ENCODE assay signal across 8 cellular contexts in genomic region chr9:33287087-33287490, GRCh38. TPM values are rescaled to one million over a fixed set of nuclear protein-coding genes. Genes with fewer than 3 reads are reported as not detected.
DNase-seq lines count a peak whose midpoint lies in the region; ATAC-seq and TF ChIP-seq lines count a peak whose summit lies in the region.

No MANE protein-coding gene starts in this region.

- peak overlapping the region; percentile 60 for H3K4me2 ChIP-seq in BLaER1
- H3K4me2 ChIP-seq in GM23248 (ENCODE audit: unreplicated experiment), result no peak overlapping the region

- in situ Hi-C loops in GM23248 (cut with MboI), result no loop called here

- 46 to 52% methylated on average over 4 of the region's 4 CpGs for WGBS in GM23248 (ENCODE audit: low coverage in 1 of 2, low lambda C conversion rate in 2 of 2, missing lambda C conversion rate in 2 of 2), 2 experiments

- H3K4me1 ChIP-seq in BLaER1 (peaks cover 59% of the 10 kb centered on the region), GM23248 (ENCODE audit: insufficient read depth) (0 out of 2 replicates have a peak, but pooled peaks cover 10% of the 10 kb centered on the region)

- no peaks in the 10 kb centered on the region for H3K9me2 ChIP-seq in GM23248 (ENCODE audit: insufficient read depth)

- peaks cover 12% of the 10 kb centered on the region for H3K79me2 ChIP-seq in GM23248 (ENCODE audit: insufficient read depth)

- H3K4me1 Mint-ChIP-seq in WTC11, result peaks cover 8% of the 10 kb centered on the region
- peaks cover 15 to 16% of the 10 kb centered on the region in 2 donors for H3K4me1 Mint-ChIP-seq in effector memory CD8-positive, alpha-beta T cell (ENCODE audit: low read depth in 2 of 2)

- H4K20me1 ChIP-seq in BLaER1, result no peaks in the 10 kb centered on the region
- H4K20me1 ChIP-seq in GM23248 (ENCODE audit: insufficient read depth), result no peaks in the 10 kb centered on the region

- no peaks in the 10 kb centered on the region for H3K27me3 ChIP-seq in BLaER1
- no peaks in the 10 kb centered on the region for H3K27me3 ChIP-seq in GM23248 (replicated peaks; ENCODE audit: insufficient read depth)

- peak overlapping the region; percentile 38; the same call in 1 of the 2 replicates for H3K27ac Mint-ChIP-seq in WTC11
- H3K27ac Mint-ChIP-seq in effector memory CD8-positive, alpha-beta T cell, result peak overlapping the region in 1 of 2 donors; percentile 62

- H3K36me3 ChIP-seq in BLaER1 (peaks cover 17% of the 10 kb centered on the region), GM23248 (ENCODE audit: low read depth) (0 out of 2 replicates have a peak, but pooled peaks cover 4% of the 10 kb centered on the region)

- POLR2A ChIA-PET in WTC11 (lab: Charles Lee), result interaction anchor here (0.6 kb wide), 1 partner anchor 14 kb away, joined by 4 read pairs; no protein-coding TSS in a partner anchor

- H3K27ac ChIP-seq in BLaER1 (peak overlapping the region; percentile 99; the same call in 1 of the 2 replicates), GM23248 (no peak overlapping the region)

- no peaks in the 10 kb centered on the region for H3K9me3 Mint-ChIP-seq in WTC11
- H3K9me3 Mint-ChIP-seq in effector memory CD8-positive, alpha-beta T cell, result no peaks in the 10 kb centered on the region

- no peaks in the 10 kb centered on the region for H3K27me3 Mint-ChIP-seq in WTC11 (ENCODE audit: low read depth)
- H3K27me3 Mint-ChIP-seq in effector memory CD8-positive, alpha-beta T cell, result no peaks in the 10 kb centered on the region

- peak overlapping the region; percentile 53; the same call in 1 of the 2 replicates for H3K9ac ChIP-seq in BLaER1
- H3K9ac ChIP-seq in GM23248, result peak overlapping the region; percentile 17; the same call in 1 of the 2 replicates

- no peak overlapping the region for H3K4me3 Mint-ChIP-seq in WTC11
- H3K4me3 Mint-ChIP-seq in effector memory CD8-positive, alpha-beta T cell, result no peak overlapping the region

- peaks cover 27% of the 10 kb centered on the region for H3F3A ChIP-seq in GM23248 (ENCODE audit: insufficient read depth)

- TF ChIP-seq CTCF in WTC11 (IDR thresholded peaks at IDR 0.05), result 0 out of 2 replicates have a peak, but pooled peaks have one; percentile 20

- no peaks in the 10 kb centered on the region for H3K9me3 ChIP-seq in BLaER1
- H3K9me3 ChIP-seq in GM23248 (ENCODE audit: low read depth), result no peaks in the 10 kb centered on the region

- DNase-seq in GM23248 (peak; percentile 91), NCI-H2227 treated with DMSO at 0.1 percent for 48 hours (lab: John Stamatoyannopoulos, UW) (peak; percentile 2), WTC11 (ENCODE audit: low spot score) (no peak), myocyte (ENCODE audit: low read depth) (peak; percentile 81)
- peak; percentile 54 to 56 (median 55) for DNase-seq in effector memory CD8-positive, alpha-beta T cell

- ATAC-seq in WTC11, result peak; percentile 41
- ATAC-seq in effector memory CD8-positive, alpha-beta T cell (replicated peaks), result no peak
- ATAC-seq in GM21447 (IDR thresholded peaks at IDR 0.05; ENCODE audit: unreplicated experiment), result no peak
- no peak for ATAC-seq in HG03442 (IDR thresholded peaks at IDR 0.05; ENCODE audit: unreplicated experiment)

- CTCF ChIA-PET in WTC11 (lab: Charles Lee), result interaction anchor here (0.6 to 2.7 kb wide), 9 partner anchors 9 to 262 kb away, joined by 3 to 16 read pairs (median 3); partner anchors contain the start of gene DNAJA1

- peaks cover 2% of the 10 kb centered on the region; the same call in 1 of the 2 replicates for H3K36me3 Mint-ChIP-seq in WTC11
- H3K36me3 Mint-ChIP-seq in effector memory CD8-positive, alpha-beta T cell (ENCODE audit: insufficient read depth), result peaks cover 32% of the 10 kb centered on the region

- H2AFZ ChIP-seq in GM23248, result no peak overlapping the region

- H3K4me3 ChIP-seq in BLaER1, result no peak overlapping the region
- H3K4me3 ChIP-seq in GM23248, result no peak overlapping the region

TF ChIP-seq in WTC11, 78 proteins besides CTCF, POLR2A, EP300 and RAD21:
- TF ChIP-seq MYBL2 (CRISPR knock-in tag; IDR thresholded peaks at IDR 0.05) (no peak), CBFB (CRISPR knock-in tag; IDR thresholded peaks at IDR 0.05; ENCODE audit: low read depth) (no peak), ZNF671 (CRISPR knock-in tag; IDR thresholded peaks at IDR 0.05) (no peak), NR3C1 (CRISPR knock-in tag; conservative IDR thresholded peaks at IDR 0.05; ENCODE audit: low read depth) (no peak), RELA (CRISPR knock-in tag; IDR thresholded peaks at IDR 0.05; ENCODE audit: borderline replicate concordance) (no peak), NR1H2 (CRISPR knock-in tag; IDR thresholded peaks at IDR 0.05) (no peak), ZNF281 (CRISPR knock-in tag; IDR thresholded peaks at IDR 0.05) (no peak), NFE2L1 (CRISPR knock-in tag; IDR thresholded peaks at IDR 0.05) (no peak), SMAD3 (CRISPR knock-in tag; IDR thresholded peaks at IDR 0.05; ENCODE audit: borderline replicate concordance) (no peak), STAT6 (CRISPR knock-in tag; conservative IDR thresholded peaks at IDR 0.05; ENCODE audit: low read depth) (no peak), ATF1 (CRISPR knock-in tag; IDR thresholded peaks at IDR 0.05) (no peak), FOXJ3 (CRISPR knock-in tag; IDR thresholded peaks at IDR 0.05; ENCODE audit: borderline replicate concordance) (no peak), ZNF423 (CRISPR knock-in tag; IDR thresholded peaks at IDR 0.05) (no peak), CREB1 (CRISPR knock-in tag; IDR thresholded peaks at IDR 0.05) (no peak)

RNA-seq across cellular contexts. Expression of gene NFX1, which starts 3.2 kb away (rescaled TPM):
- 20.4 and 23.8 TPM in 2 replicates for total RNA-seq in GM23248 (2014; rRNA removed; shearing (Covaris generic))
- 27.8 and 28.1 TPM in 2 replicates for polyA plus RNA-seq in GM23248 (2016; fragmentation: Nextera tagmentation; extraction: Ambion mirVana)
- total RNA-seq in WTC11 (2021), result 25.4 to 30.9 TPM (median 26.5 TPM) in 3 replicates
- total RNA-seq in myocyte, result 29.8 and 37.0 TPM in 2 replicates
- polyA plus RNA-seq in myocyte (2012), result 23.9 TPM

RNA-seq across cellular contexts. Expression of gene CHMP5, which starts 22.2 kb away (rescaled TPM):
- 65.3 and 90.6 TPM in 2 replicates for total RNA-seq in GM23248 (2014; rRNA removed; shearing (Covaris generic))
- 130 and 134 TPM in 2 replicates for polyA plus RNA-seq in GM23248 (2016; fragmentation: Nextera tagmentation; extraction: Ambion mirVana)
- total RNA-seq in WTC11 (2021), result 46.2 to 50.6 TPM (median 46.9 TPM) in 3 replicates
- 94.4 and 97.4 TPM in 2 replicates for total RNA-seq in myocyte
- 90.4 TPM for polyA plus RNA-seq in myocyte (2012)

RNA-seq across cellular contexts. Expression of gene BAG1, which starts 22.6 kb away (rescaled TPM):
- total RNA-seq in GM23248 (2014; rRNA removed; shearing (Covaris generic)), result 25.0 and 38.2 TPM in 2 replicates
- polyA plus RNA-seq in GM23248 (2016; fragmentation: Nextera tagmentation; extraction: Ambion mirVana), result 48.7 and 49.7 TPM in 2 replicates
- total RNA-seq in WTC11 (2021), result 44.7 to 52.9 TPM (median 48.2 TPM) in 3 replicates
- total RNA-seq in myocyte, result 74.6 and 78.7 TPM in 2 replicates
- 74.4 TPM for polyA plus RNA-seq in myocyte (2012)

RNA-seq across cellular contexts. Expression of gene SPINK4, which starts 47.1 kb away (rescaled TPM):
- not detected in 2 replicates for total RNA-seq in GM23248 (2014; rRNA removed; shearing (Covaris generic))
- polyA plus RNA-seq in GM23248 (2016; fragmentation: Nextera tagmentation; extraction: Ambion mirVana), result not detected in 2 replicates
- total RNA-seq in WTC11 (2021) (not detected in 3 replicates), myocyte (not detected in 2 replicates)
- polyA plus RNA-seq in myocyte (2012), result not detected
